22 cellular contexts compared by ENCODE assay signal in the genomic region with DNA sequence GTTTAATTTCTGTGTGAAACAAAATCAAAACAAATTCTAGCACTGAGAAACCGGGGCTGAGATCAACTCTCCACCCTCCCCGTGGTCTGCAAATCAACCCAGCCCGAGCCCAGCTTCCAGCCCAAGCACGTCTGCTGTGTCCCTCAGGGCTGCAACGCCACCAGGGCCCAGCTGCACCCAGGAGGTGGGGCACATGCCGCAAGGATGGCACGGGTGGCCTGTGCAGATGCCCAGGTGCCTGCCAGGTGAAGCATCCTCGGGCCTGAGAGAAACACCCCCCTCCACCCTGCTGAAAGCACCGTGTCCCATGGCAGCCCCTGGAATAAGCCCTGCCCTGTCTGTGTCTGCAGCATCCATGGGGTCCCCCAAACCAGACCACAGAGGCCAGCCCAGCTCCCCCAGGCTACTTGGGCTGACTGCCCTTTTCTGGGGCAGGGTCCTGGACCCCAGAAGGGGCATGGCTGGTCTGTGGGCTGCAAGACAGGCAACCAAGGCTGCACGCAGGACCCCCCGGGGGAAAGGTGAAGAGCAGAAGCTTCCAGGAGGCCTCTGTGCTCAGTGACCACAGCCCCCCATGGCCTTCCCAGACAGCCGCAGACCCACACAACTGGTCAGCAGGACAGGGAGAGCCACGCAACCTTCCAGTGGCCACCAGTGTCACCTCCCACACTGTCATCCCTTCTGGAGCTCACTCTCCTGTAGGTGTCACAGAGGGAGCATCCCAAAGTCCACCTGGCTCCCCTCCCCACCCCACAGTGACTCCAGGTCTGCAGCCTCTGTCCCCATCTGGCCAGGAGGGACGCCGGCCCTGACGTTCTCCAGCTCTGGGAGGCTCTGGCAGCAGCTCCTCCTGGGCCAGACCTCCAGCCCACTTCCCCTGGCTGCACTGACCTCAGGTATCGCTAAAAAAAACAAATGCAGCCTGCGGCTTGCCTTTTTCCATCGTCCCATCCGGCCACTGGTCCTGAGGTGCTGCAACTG. TPM values are rescaled to one million over a fixed set of nuclear protein-coding genes. Genes with fewer than 3 reads are reported as not detected.
DNase-seq lines count a peak whose midpoint lies in the region; ATAC-seq, FAIRE-seq and TF ChIP-seq lines count a peak whose summit lies in the region.
"Had no signal": no experiment of that assay in that cellular context is flagged by ENCODE, and none has a peak within 500 bp of the region (broad histone marks: within the 10 kb centered on the region; RNA-seq: fewer than 3 reads in every experiment).

No MANE protein-coding gene starts in this region.

- intact Hi-C loops in psoas muscle (cut with DNase I): loop anchor here in 1 of 2 donors (1.0 kb wide), 1 partner anchor 178 kb away; no protein-coding TSS in a partner anchor

- no peak overlapping the region for H3K4me3 Mint-ChIP-seq in endothelial cell (ENCODE audit: unreplicated experiment)

- peaks cover 2% of the 10 kb centered on the region for H3K4me1 Mint-ChIP-seq in endothelial cell (ENCODE audit: unreplicated experiment)

- peak overlapping the region; percentile 89 for H3K27ac ChIP-seq in psoas muscle
- H3K27ac ChIP-seq: 22Rv1, SJSA1 had no signal

- 63 to 69% (median 66%) methylated on average over 20 of the region's 20 CpGs for WGBS in psoas muscle, 3 donors

- ATAC-seq in left lobe of liver (no peak), psoas muscle (no peak)
- ATAC-seq: HCT116 had no signal

- H3K36me3 ChIP-seq in psoas muscle (ENCODE audit: insufficient read depth in 1 of 2, low read depth in 1 of 2): no peaks in the 10 kb centered on the region
- H3K36me3 ChIP-seq: BE2C had no signal

- DNase-seq in activated CD4-positive, CD25-positive, alpha-beta regulatory T cell treated with anti-CD3 and anti-CD28 coated beads, Interleukin-2, amount 50 U/mL, for 72 hours: peak; percentile 26
- DNase-seq in activated CD4-positive, CD25-positive, alpha-beta regulatory T cell (lab: John Stamatoyannopoulos, UW): no peak
- DNase-seq in RPMI7951 (ENCODE audit: low read depth) (peak; percentile 74), left lobe of liver (ENCODE audit: low spot score) (peak; percentile 31), psoas muscle (no peak), endothelial cell (ENCODE audit: low spot score) (no peak), urothelium cell line (ENCODE audit: low spot score) (no peak), NCI-H2107 (lab: John Stamatoyannopoulos, UW) (no peak)
- DNase-seq: amniotic stem cell; BE2C; cerebellar nuclear complex; DMS153; mesendoderm; NCI-H1436 treated with DMSO at 0.1 percent for 48 hours; NCI-H446; stimulated activated CD4-positive, alpha-beta T cell treated with anti-CD3 and anti-CD28 coated beads, Interleukin-4, amount 100 ng/mL, for 24 hours; stimulated activated CD8-positive, alpha-beta memory T cell treated with anti-CD3 and anti-CD28 coated beads, Interleukin-4, amount 100 ng/mL, for 48 hours; T-helper 9 cell had no signal

- no peak overlapping the region for H3K27ac Mint-ChIP-seq in endothelial cell (ENCODE audit: unreplicated experiment)

- no peaks in the 10 kb centered on the region for H3K9me3 ChIP-seq in psoas muscle
- H3K9me3 ChIP-seq: BE2C had no signal

- H3K27me3 ChIP-seq in psoas muscle (ENCODE audit: insufficient read depth in 3 of 3, low read length in 2 of 3): no peaks in the 10 kb centered on the region
- H3K27me3 ChIP-seq: BE2C, SJSA1 had no signal

- H3K9me3 Mint-ChIP-seq in endothelial cell (ENCODE audit: unreplicated experiment): no peaks in the 10 kb centered on the region

- TF ChIP-seq CTCF in psoas muscle (IDR thresholded peaks at IDR 0.05) (no peak), endothelial cell (IDR thresholded peaks at IDR 0.05; ENCODE audit: unreplicated experiment) (no peak)

- no peak for FAIRE-seq in urothelium cell line (lab: Jason Lieb, UNC)
- FAIRE-seq: HTR-8/SVneo had no signal

- peaks cover 4% of the 10 kb centered on the region for H3K27me3 Mint-ChIP-seq in endothelial cell (ENCODE audit: unreplicated experiment)

- H3K4me3 ChIP-seq in psoas muscle: peak overlapping the region; percentile 80
- H3K4me3 ChIP-seq: SJSA1 had no signal

- H3K4me1 ChIP-seq in psoas muscle: peaks cover 63% of the 10 kb centered on the region
- H3K4me1 ChIP-seq: BE2C had no signal

- H3K36me3 Mint-ChIP-seq in endothelial cell (ENCODE audit: low read depth, unreplicated experiment): no peaks in the 10 kb centered on the region

RNA-seq across cellular contexts. Expression of gene WNT9A, which starts 7.7 kb away (rescaled TPM):
- total RNA-seq in RPMI7951 (2014; rRNA removed; shearing (Covaris generic)): 9.5 and 14.0 TPM in 2 replicates
- total RNA-seq in left lobe of liver (0.05 TPM), psoas muscle (10 to 100 TPM in 3 of 4 donors, 1 to 10 TPM in 1; 7.6 to 49.7 (median 23.1) TPM), endothelial cell (ENCODE audit: unreplicated experiment) (1.0 TPM)
- polyA plus RNA-seq in psoas muscle: 10 to 100 TPM in 2 of 3 donors, 1 to 10 TPM in 1; 7.9 to 25.8 (median 18.1) TPM

Comparison
In these comparisons a context has a peak if more than half of its experiments do, and no peak if none do; other contexts are left out.
1. DNase-seq: peak in activated CD4-positive, CD25-positive, alpha-beta regulatory T cell treated with anti-CD3 and anti-CD28 coated beads, Interleukin-2, amount 50 U/mL, for 72 hours (single experiment), RPMI7951 (single experiment) and left lobe of liver (single experiment); none in activated CD4-positive, CD25-positive, alpha-beta regulatory T cell (0 of 4), psoas muscle (0 of 2), endothelial cell (single experiment), urothelium cell line (single experiment) and NCI-H2107 (single experiment).